Comparison of ENCODE assay signal across 8 cellular contexts in genomic region chr18:12327510-12328178, GRCh38. TPM values are rescaled to one million over a fixed set of nuclear protein-coding genes. Genes with fewer than 3 reads are reported as not detected.
A peak's percentile ranks its signal among the peaks of the same experiment; 100 is the strongest.
DNase-seq lines count a peak whose midpoint lies in the region; ATAC-seq, FAIRE-seq and TF ChIP-seq lines count a peak whose summit lies in the region.

No MANE protein-coding gene starts in this region.

- H3K4me1 Mint-ChIP-seq in activated T-cell treated with anti-CD3 and anti-CD28 coated beads, Interleukin-2, amount 50 U/mL, for 72 hours (ENCODE audit: low read depth): no peaks in the 10 kb centered on the region
- no peaks in the 10 kb centered on the region for H3K4me1 Mint-ChIP-seq in type B pancreatic cell (ENCODE audit: unreplicated experiment)

- H3K27me3 Mint-ChIP-seq in activated T-cell treated with anti-CD3 and anti-CD28 coated beads, Interleukin-2, amount 50 U/mL, for 72 hours (ENCODE audit: low read depth): no peaks in the 10 kb centered on the region
- no peaks in the 10 kb centered on the region for H3K27me3 Mint-ChIP-seq in type B pancreatic cell

- no peaks in the 10 kb centered on the region for H3K9me3 ChIP-seq in pancreas

- intact Hi-C loops in pancreas (cut with DNase I): no loop called here

- no peaks in the 10 kb centered on the region for H3K9me3 Mint-ChIP-seq in activated T-cell treated with anti-CD3 and anti-CD28 coated beads, Interleukin-2, amount 50 U/mL, for 72 hours
- H3K9me3 Mint-ChIP-seq in type B pancreatic cell: no peaks in the 10 kb centered on the region

- TF ChIP-seq CTCF in foreskin keratinocyte (conservative IDR thresholded peaks at IDR 0.05) (peak; percentile 95), pancreas (IDR thresholded peaks at IDR 0.05) (peak; percentile 72 to 83 (median 74)), type B pancreatic cell (conservative IDR thresholded peaks at IDR 0.05) (peak; percentile 91)

- peak overlapping the region; percentile 23 for H3K27ac Mint-ChIP-seq in activated T-cell treated with anti-CD3 and anti-CD28 coated beads, Interleukin-2, amount 50 U/mL, for 72 hours
- no peak overlapping the region for H3K27ac Mint-ChIP-seq in type B pancreatic cell

- no peak overlapping the region for H3K27ac ChIP-seq in foreskin keratinocyte
- H3K27ac ChIP-seq in pancreas: no peak overlapping the region

- DNase-seq in NK-92 treated with Interleukin-12 subunit alpha and Interleukin-12 subunit beta, amount 100 ng/mL, for 24 hours (lab: John Stamatoyannopoulos, UW): peak; percentile 16
- DNase-seq in NK-92 (lab: John Stamatoyannopoulos, UW; ENCODE audit: unreplicated experiment): no peak
- peak; percentile 34 for DNase-seq in RKO (ENCODE audit: low spot score)
- peak; percentile 80 to 84 for DNase-seq in activated T-cell treated with anti-CD3 and anti-CD28 coated beads, Interleukin-2, amount 50 U/mL, for 72 hours
- peak; percentile 57 to 81 for DNase-seq in foreskin keratinocyte
- DNase-seq in pancreas: peak; percentile 62 to 94 (median 83)
- DNase-seq in type B pancreatic cell (ENCODE audit: extremely low spot score, unreplicated experiment): peak; percentile 80

- H3K4me3 ChIP-seq in pancreas: no peak overlapping the region

- H3K36me3 Mint-ChIP-seq in activated T-cell treated with anti-CD3 and anti-CD28 coated beads, Interleukin-2, amount 50 U/mL, for 72 hours (ENCODE audit: insufficient read depth in 2 of 2): peaks cover 7 to 16% of the 10 kb centered on the region in 2 donors
- peaks cover 36% of the 10 kb centered on the region for H3K36me3 Mint-ChIP-seq in type B pancreatic cell

- ATAC-seq in HG03469 (IDR thresholded peaks at IDR 0.05; ENCODE audit: unreplicated experiment): peak; percentile 62
- ATAC-seq in activated T-cell treated with anti-CD3 and anti-CD28 coated beads, Interleukin-2, amount 50 U/mL, for 72 hours (replicated peaks in 1 of 2): peak; percentile 79 to 90
- ATAC-seq in foreskin keratinocyte: peak; percentile 97
- ATAC-seq in pancreas: peak; percentile 76 to 95 (median 88)

- no peaks in the 10 kb centered on the region for H3K27me3 ChIP-seq in foreskin keratinocyte
- H3K27me3 ChIP-seq in pancreas: no peaks in the 10 kb centered on the region

- H3K36me3 ChIP-seq in pancreas: peaks cover 6 to 17% (median 15%) of the 10 kb centered on the region in 3 donors

- 57 to 60% methylated on average over 11 of the region's 11 CpGs for WGBS in pancreas, 2 donors

- H3K4me3 Mint-ChIP-seq in activated T-cell treated with anti-CD3 and anti-CD28 coated beads, Interleukin-2, amount 50 U/mL, for 72 hours: no peak overlapping the region
- H3K4me3 Mint-ChIP-seq in type B pancreatic cell: no peak overlapping the region

- H3K4me1 ChIP-seq in foreskin keratinocyte: no peaks in the 10 kb centered on the region
- no peaks in the 10 kb centered on the region for H3K4me1 ChIP-seq in pancreas

- no peak for FAIRE-seq in pancreas (lab: Jason Lieb, UNC)

RNA-seq across cellular contexts. Expression of gene TUBB6, which starts 19.6 kb away (rescaled TPM):
- total RNA-seq in activated T-cell treated with anti-CD3 and anti-CD28 coated beads, Interleukin-2, amount 50 U/mL, for 72 hours: 1 to 10 TPM; 4.3 to 5.2 TPM
- 772 and 774 TPM in 2 replicates for total RNA-seq in foreskin keratinocyte
- polyA plus RNA-seq in foreskin keratinocyte: 680 and 693 TPM in 2 replicates
- 10 to 100 TPM; 18.0 to 33.6 (median 22.9) TPM for total RNA-seq in pancreas
- polyA plus RNA-seq in pancreas: 10 to 100 TPM; 34.0 to 35.0 TPM
- total RNA-seq in type B pancreatic cell (ENCODE audit: low replicate concordance): 56.5 and 83.8 TPM in 2 replicates

RNA-seq across cellular contexts. Expression of gene AFG3L2, which starts 49.4 kb away (rescaled TPM):
- total RNA-seq in activated T-cell treated with anti-CD3 and anti-CD28 coated beads, Interleukin-2, amount 50 U/mL, for 72 hours: 10 to 100 TPM; 45.7 to 56.7 TPM
- total RNA-seq in foreskin keratinocyte (48.1 and 57.0 TPM in 2 replicates), pancreas (10 to 100 TPM; 22.0 to 31.1 (median 23.4) TPM), type B pancreatic cell (ENCODE audit: low replicate concordance) (56.0 and 62.6 TPM in 2 replicates)
- polyA plus RNA-seq in foreskin keratinocyte (27.0 and 33.1 TPM in 2 replicates), pancreas (10 to 100 TPM; 13.6 to 25.8 TPM)
